Comparison of ENCODE assay signal across 8 cellular contexts in the genomic region with DNA sequence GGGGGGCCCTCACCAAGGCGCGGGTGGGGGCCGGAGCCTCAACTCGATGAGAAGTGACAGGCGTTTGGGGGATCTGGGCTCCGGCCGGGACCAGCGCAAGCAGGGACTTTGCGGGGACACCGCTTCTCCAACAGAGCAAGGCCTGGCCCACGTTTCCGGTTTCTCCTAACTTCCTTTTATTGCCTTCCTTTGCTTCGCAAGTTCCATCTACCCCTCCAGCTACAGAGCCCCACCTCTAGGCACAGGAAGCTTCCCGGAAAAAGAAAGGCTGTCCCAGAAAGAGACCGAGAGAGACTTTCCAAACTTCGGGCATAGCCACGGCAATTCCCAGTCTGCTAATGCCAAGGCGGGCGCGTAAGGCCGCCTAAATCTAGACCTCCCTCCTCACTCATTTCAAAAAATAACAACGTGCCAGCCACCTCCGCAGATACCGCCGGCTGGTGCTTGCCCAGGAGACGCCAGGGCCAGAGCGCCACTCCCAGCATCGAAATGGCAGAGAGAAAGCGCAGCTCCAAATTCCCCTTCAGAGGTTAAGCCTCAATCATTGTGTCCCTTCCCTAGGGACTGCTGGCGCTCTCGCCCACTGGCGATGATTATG. TPM values are rescaled to one million over a fixed set of nuclear protein-coding genes. Genes with fewer than 3 reads are reported as not detected.
DNase-seq lines count a peak whose midpoint lies in the region; ATAC-seq, FAIRE-seq and TF ChIP-seq lines count a peak whose summit lies in the region.
"Had no signal": no experiment of that assay in that cellular context is flagged by ENCODE, and none has a peak within 500 bp of the region (broad histone marks: within the 10 kb centered on the region; RNA-seq: fewer than 3 reads in every experiment).

No MANE protein-coding gene starts in this region.

- peaks cover 2 to 35% of the 10 kb centered on the region in 2 experiments for H4K20me1 ChIP-seq in H1 (replicated peaks in 1 of 2; ENCODE audit: control insufficient read depth in 1 of 2, insufficient read depth in 2 of 2, low read length in 2 of 2)

- 0 out of 2 replicates have a peak overlapping the region, but pooled peaks have one; percentile 38 for H3K18ac ChIP-seq in H1 (ENCODE audit: extremely low read depth, low read length)
- H3K18ac ChIP-seq in trophoblast cell (ENCODE audit: low read length) = no peak overlapping the region

- H2BK5ac ChIP-seq in H1 (ENCODE audit: low read depth, low read length) (no peak overlapping the region), trophoblast cell (ENCODE audit: low read depth, low read length, poor library complexity) (no peak overlapping the region)

- H3K36me3 ChIP-seq in HUES64 (ENCODE audit: insufficient read depth, low read length) (no peaks in the 10 kb centered on the region; the same call in 1 of the 2 replicates), H1 (ENCODE audit: control insufficient read depth in 2 of 4, insufficient read depth in 4 of 4, low read length in 3 of 4) (no peaks in the 10 kb centered on the region), trophoblast cell (ENCODE audit: control insufficient read depth in 1 of 2, insufficient read depth in 2 of 2, low read length in 2 of 2) (no peaks in the 10 kb centered on the region)

- POLR2A ChIA-PET in GM10248 (lab: Yijun Ruan, JAX) (no interaction called here), H1 (lab: Charles Lee; ENCODE audit: partially characterized antibody) (interaction anchor here (0.7 to 2.9 kb wide), 4 partner anchors 12 to 20 kb away, joined by 3 to 18 read pairs (median 4); no protein-coding TSS in a partner anchor)

- no peak overlapping the region for H3K14ac ChIP-seq in H1 (ENCODE audit: insufficient read length)
- H3K14ac ChIP-seq in trophoblast cell (ENCODE audit: low read length) = no peak overlapping the region

- 1% methylated on average over 32 of the region's 32 CpGs for WGBS in HUES64
- WGBS in H1 (ENCODE audit: extremely low coverage in 1 of 2, insufficient coverage in 1 of 2, insufficient read length in 1 of 2, insufficient replicate concordance in 2 of 2, low coverage in 1 of 2, low lambda C conversion rate in 2 of 2, missing lambda C conversion rate in 1 of 2), 2 experiments = 4% methylated on average over 28 of the region's 32 CpGs; no CpG with 5 or more reads in 1 of the 2 experiments
- no CpG with 5 or more reads among the region's 32 CpGs for WGBS in trophoblast cell (ENCODE audit: extremely low coverage, insufficient coverage, insufficient read length)

- no peak overlapping the region for H3K56ac ChIP-seq in H1 (replicated peaks; ENCODE audit: insufficient read length, low read depth, low read length)

- no peak overlapping the region for H4K91ac ChIP-seq in H1 (replicated peaks; ENCODE audit: insufficient read length, low read length)
- H4K91ac ChIP-seq in trophoblast cell (ENCODE audit: low read depth, low read length) = no peak overlapping the region

- no peak for ATAC-seq in GM21529 (IDR thresholded peaks at IDR 0.05; ENCODE audit: unreplicated experiment)

- peaks cover 59% of the 10 kb centered on the region for H3K4me1 ChIP-seq in HUES64 (ENCODE audit: insufficient read depth, low read length)
- H3K4me1 ChIP-seq in H1 (replicated peaks in 1 of 4; ENCODE audit: control insufficient read depth in 3 of 4, insufficient read depth in 4 of 4, low read length in 3 of 4) = peaks cover 26 to 47% (median 30%) of the 10 kb centered on the region in 4 experiments
- peaks cover 3 to 9% of the 10 kb centered on the region in 2 experiments for H3K4me1 ChIP-seq in trophoblast cell (ENCODE audit: control insufficient read depth in 1 of 2, insufficient read depth in 2 of 2, low read length in 2 of 2)

- H3K4ac ChIP-seq in H1 (replicated peaks; ENCODE audit: insufficient read length, low read depth, low read length) (peak overlapping the region; percentile 48), trophoblast cell (ENCODE audit: low read depth, low read length) (no peak overlapping the region)

- H3K4me3 ChIP-seq in HUES64 (ENCODE audit: low read length) = peak overlapping the region; percentile 37
- peak overlapping the region; percentile 11 to 56 (median 38); a peak in 6 of 8 replicates for H3K4me3 ChIP-seq in H1 (ENCODE audit: extremely low read depth in 1 of 4, insufficient read depth in 2 of 4, low read depth in 3 of 4, low read length in 4 of 4)
- H3K4me3 ChIP-seq in trophoblast cell (ENCODE audit: low read depth, low read length) = no peak overlapping the region

- DNase-seq in GM10248 (ENCODE audit: extremely low spot score) (peak; percentile 15), H1 (ENCODE audit: low read depth in 1 of 2, low spot score in 2 of 2) (peak in 1 of 2 experiments; percentile 74), trophoblast cell (no peak), Ammon's horn (ENCODE audit: low spot score) (no peak), NCI-H1436 (lab: John Stamatoyannopoulos, UW) (no peak)
- DNase-seq: midbrain had no signal

- H3K27ac ChIP-seq in HUES64 (ENCODE audit: low read depth, low read length) (no peak overlapping the region), H1 (ENCODE audit: low read depth, low read length) (no peak overlapping the region), trophoblast cell (ENCODE audit: low read depth, low read length) (no peak overlapping the region)

- H3K23me2 ChIP-seq in H1 (ENCODE audit: low read depth, low read length) = no peaks in the 10 kb centered on the region; the same call in 1 of the 2 replicates

- H2BK15ac ChIP-seq in H1 (ENCODE audit: low read length) = peak overlapping the region; percentile 16; the same call in 1 of the 2 replicates

- no peak overlapping the region for H2AFZ ChIP-seq in H1 (ENCODE audit: low read length)
- H2AFZ ChIP-seq in trophoblast cell (ENCODE audit: insufficient read depth, low read length, poor library complexity) = peak overlapping the region; percentile 57

- peaks cover 100% of the 10 kb centered on the region for H3K27me3 ChIP-seq in HUES64 (ENCODE audit: insufficient read depth, low read length)
- peaks cover 90 to 100% (median 97%) of the 10 kb centered on the region in 4 experiments for H3K27me3 ChIP-seq in H1 (replicated peaks in 1 of 4; ENCODE audit: control insufficient read depth in 3 of 4, extremely low read depth in 1 of 4, insufficient read depth in 3 of 4, low read length in 3 of 4)
- peaks cover 88% of the 10 kb centered on the region for H3K27me3 ChIP-seq in trophoblast cell (ENCODE audit: insufficient read depth, low read length)

- H3K9ac ChIP-seq in HUES64 (ENCODE audit: low read depth, low read length) = no peak overlapping the region
- no peak overlapping the region for H3K9ac ChIP-seq in H1 (replicated peaks in 1 of 4; ENCODE audit: extremely low read depth in 1 of 4, low read depth in 3 of 4, low read length in 3 of 4)
- no peak overlapping the region for H3K9ac ChIP-seq in trophoblast cell (ENCODE audit: low read length)

- H4K8ac ChIP-seq in H1 (ENCODE audit: extremely low read depth, insufficient read depth, low read length) = no peak overlapping the region
- H4K8ac ChIP-seq in trophoblast cell (ENCODE audit: low read depth, low read length) = no peak overlapping the region

- H3K79me2 ChIP-seq in H1 (ENCODE audit: control insufficient read depth in 1 of 2, insufficient read depth in 2 of 2, low read length in 2 of 2) (no peaks in the 10 kb centered on the region), trophoblast cell (ENCODE audit: control insufficient read depth, insufficient read depth, low read length, poor library complexity) (no peaks in the 10 kb centered on the region)

- TF ChIP-seq CTCF in GM10248 (IDR thresholded peaks at IDR 0.05; ENCODE audit: control extremely low read depth, extremely low read depth, low read depth, missing control alignments) (no peak), H1 (IDR thresholded peaks at IDR 0.05; ENCODE audit: control extremely low read depth in 1 of 3, insufficient read depth in 1 of 3, low read depth in 1 of 3, low read length in 3 of 3) (no peak)

- H3K23ac ChIP-seq in H1 (ENCODE audit: insufficient read length) (no peak overlapping the region), trophoblast cell (ENCODE audit: low read length) (no peak overlapping the region)

- H2BK120ac ChIP-seq in H1 (replicated peaks; ENCODE audit: low read depth, low read length) (no peak overlapping the region), trophoblast cell (ENCODE audit: insufficient read depth, low read length, poor library complexity) (no peak overlapping the region)

- H2BK20ac ChIP-seq in H1 (ENCODE audit: low read length) = no peak overlapping the region; the same call in 1 of the 2 replicates

- FAIRE-seq in H1 (lab: Jason Lieb, UNC) = no peak

- H4K5ac ChIP-seq in H1 (ENCODE audit: insufficient read length, low read depth, low read length) = no peak overlapping the region

- CTCF ChIA-PET in GM10248 (lab: Yijun Ruan, JAX) (interaction anchor here (0.6 to 1.1 kb wide), 2 partner anchors 37 to 374 kb away, joined by 3 read pairs; no protein-coding TSS in a partner anchor), H1 (lab: Charles Lee; ENCODE audit: partially characterized antibody) (interaction anchor here (0.9 to 7.2 kb wide), 5 partner anchors 8 to 153 kb away, joined by 4 to 88 read pairs (median 5); no protein-coding TSS in a partner anchor)

- H4K12ac ChIP-seq in trophoblast cell (ENCODE audit: low read depth, low read length) = no peak overlapping the region

- H3K79me1 ChIP-seq in H1 (ENCODE audit: low read depth, low read length) (no peaks in the 10 kb centered on the region), trophoblast cell (ENCODE audit: low read length) (no peaks in the 10 kb centered on the region)

- H2BK12ac ChIP-seq in H1 (ENCODE audit: low read depth, low read length) (no peak overlapping the region), trophoblast cell (ENCODE audit: low read length) (no peak overlapping the region)

- no peak for TF ChIP-seq EP300 in H1 (IDR thresholded peaks at IDR 0.05; ENCODE audit: borderline replicate concordance in 1 of 2, low read depth in 2 of 2, low read length in 2 of 2)

- no peaks in the 10 kb centered on the region for H3K9me3 ChIP-seq in HUES64 (ENCODE audit: insufficient read depth, low read depth, low read length)
- H3K9me3 ChIP-seq in H1 (ENCODE audit: insufficient read depth in 2 of 2, low read depth in 1 of 2, low read length in 1 of 2) = no peaks in the 10 kb centered on the region
- peaks cover 4% of the 10 kb centered on the region for H3K9me3 ChIP-seq in trophoblast cell (ENCODE audit: insufficient read depth, low read depth, low read length)

- H3K4me2 ChIP-seq in H1 (ENCODE audit: insufficient read depth in 1 of 2, low read depth in 2 of 2, low read length in 2 of 2) = peak overlapping the region; percentile 56 to 75
- peak overlapping the region; percentile 24 for H3K4me2 ChIP-seq in trophoblast cell (ENCODE audit: low read length)

- TF ChIP-seq RAD21 in H1 (IDR thresholded peaks at IDR 0.05 in 1 of 2, conservative IDR thresholded peaks at IDR 0.05 in 1 of 2; ENCODE audit: low read depth in 2 of 2, low read length in 2 of 2) = no peak

- H2AK5ac ChIP-seq in H1 (ENCODE audit: low read depth, low read length) (no peak overlapping the region), trophoblast cell (ENCODE audit: low read length) (no peak overlapping the region)

- no peak for TF ChIP-seq POLR2A in H1 (IDR thresholded peaks at IDR 0.05; ENCODE audit: control extremely low read depth in 1 of 2, low read depth in 2 of 2, low read length in 2 of 2)

RNA-seq across cellular contexts. Expression of a gene that starts 6.6 kb away (rescaled TPM):
- polyA plus RNA-seq in HUES64 (2013, experiment 1 of 2) = 2.2 TPM
- 5.3 TPM for polyA plus RNA-seq in HUES64 (2013, experiment 2 of 2)
- 0.21 and 0.30 TPM in 2 replicates for total RNA-seq in H1 (2021; fragmentation: NEBNext Ultra II Directional; extraction: Animal tissue kit (Norgen Biotek cat#: 25700))
- 0.65 and 1.1 TPM in 2 replicates for polyA plus RNA-seq in H1 (2011; rRNA removed)
- 0.53 TPM for polyA plus RNA-seq in H1 (2011; cell fraction: cytosol; rRNA removed)
- polyA plus RNA-seq in H1 (2011; cell fraction: nucleus; rRNA removed) = 1.0 TPM
- 0.41 to 1.1 TPM (median 0.57 TPM) in 4 replicates for polyA plus RNA-seq in H1 (2012, experiment 1 of 2)
- polyA plus RNA-seq in H1 (2012, experiment 2 of 2) = 0.16 TPM
- polyA plus RNA-seq in H1 (2013, experiment 1 of 2) = 0.16 TPM
- 0.22 TPM for polyA plus RNA-seq in H1 (2013, experiment 2 of 2)
- 0.76 and 0.82 TPM in 2 replicates for polyA minus RNA-seq in H1 (2011; rRNA and poly(A)+ RNA removed)
- 0.88 TPM for polyA minus RNA-seq in H1 (2011; cell fraction: cytosol; rRNA and poly(A)+ RNA removed)
- 2.6 TPM for polyA minus RNA-seq in H1 (2011; cell fraction: nucleus; rRNA and poly(A)+ RNA removed)
- polyA plus RNA-seq in trophoblast cell (2013) = not detected in 2 replicates
